Comparison of ENCODE assay signal across 25 cellular contexts in genomic region chr9:35027871-35028270, GRCh38. TPM values are rescaled to one million over a fixed set of nuclear protein-coding genes. Genes with fewer than 3 reads are reported as not detected.
DNase-seq lines count a peak whose midpoint lies in the region; ATAC-seq, FAIRE-seq and TF ChIP-seq lines count a peak whose summit lies in the region.
"Had no signal": no experiment of that assay in that cellular context is flagged by ENCODE, and none has a peak within 500 bp of the region (broad histone marks: within the 10 kb centered on the region; RNA-seq: fewer than 3 reads in every experiment).

No MANE protein-coding gene starts in this region.

- H3K4me2 ChIP-seq in GM23338: peak overlapping the region; percentile 25; the same call in 1 of the 2 replicates
- H3K4me2 ChIP-seq: BLaER1 treated with 17β-estradiol and CSF1 and Interleukin-3, amounts not matched to agents 10 nM and 100 nM had no signal

- in situ Hi-C loops in KBM-7 (cut with MboI; ENCODE audit: low pct_unique_long_range_greater_than_20kb, low sequenced_read_pairs): no loop called here

- peaks cover 53% of the 10 kb centered on the region for H3K9me3 Mint-ChIP-seq in GM23338
- H3K9me3 Mint-ChIP-seq: activated B cell treated with CpG ODN at 0.5 μM for 24 hours; effector memory CD8-positive, alpha-beta T cell had no signal

- no peaks in the 10 kb centered on the region for H4K20me1 ChIP-seq in GM23338 (replicated peaks; ENCODE audit: insufficient read depth)
- H4K20me1 ChIP-seq: BLaER1 treated with 17β-estradiol and CSF1 and Interleukin-3, amounts not matched to agents 10 nM and 100 nM had no signal

- H3F3A ChIP-seq in GM23338 (replicated peaks; ENCODE audit: low read depth): no peaks in the 10 kb centered on the region

- no peak for DNase-seq in GM23338 (ENCODE audit: low spot score)
- DNase-seq in SJCRH30: peak; percentile 14 to 61
- DNase-seq in left kidney (ENCODE audit: low read depth, low spot score): peak; percentile 41
- DNase-seq in pancreas: no peak
- no peak for DNase-seq in effector CD8-positive, alpha-beta T cell (lab: John Stamatoyannopoulos, UW)
- DNase-seq in KBM-7: no peak
- DNase-seq: activated B cell treated with CpG ODN at 0.5 μM for 24 hours; activated CD8-positive, alpha-beta memory T cell treated with anti-CD3 and anti-CD28 coated beads, Interleukin-2, amount 10 ng/mL, durations not matched to agents 7 days and 5 days; activated naive CD4-positive, alpha-beta T cell treated with anti-CD3 and anti-CD28 coated beads, Interleukin-2, amount 50 U/mL, for 16 hours; Caco-2; effector memory CD8-positive, alpha-beta T cell; heart left ventricle; NCI-H1417 treated with DMSO at 0.1 percent for 48 hours; NCI-H510A; nephron progenitor cell; Peyer's patch; SIG-M5; stimulated activated CD4-positive, alpha-beta T cell treated with anti-CD3 and anti-CD28 coated beads, Interleukin-2, amount 100 ng/mL, for 24 hours; SW 1271; transverse colon had no signal

- peak overlapping the region; percentile 85 for H3K27ac ChIP-seq in GM23338 (ENCODE audit: low read depth)
- H3K27ac ChIP-seq in KOPT-K1 (ENCODE audit: low read depth, low read length, poor library complexity, severe bottlenecking): peak overlapping the region; percentile 59
- H3K27ac ChIP-seq in SJCRH30: peak overlapping the region; percentile 51
- no peak overlapping the region for H3K27ac ChIP-seq in pancreas
- H3K27ac ChIP-seq: BLaER1 treated with 17β-estradiol and CSF1 and Interleukin-3, amounts not matched to agents 10 nM and 100 nM; foreskin keratinocyte; Peyer's patch; transverse colon had no signal

- no peaks in the 10 kb centered on the region for H3K9me2 ChIP-seq in GM23338 (ENCODE audit: insufficient read depth)

- peak overlapping the region; percentile 2; the same call in 1 of the 2 replicates for H3K4me3 ChIP-seq in GM23338
- H3K4me3 ChIP-seq in SJCRH30: no peak overlapping the region
- H3K4me3 ChIP-seq in pancreas: no peak overlapping the region
- H3K4me3 ChIP-seq: BLaER1 treated with 17β-estradiol and CSF1 and Interleukin-3, amounts not matched to agents 10 nM and 100 nM; heart left ventricle; Peyer's patch; transverse colon had no signal

- no peak for FAIRE-seq in pancreas (lab: Jason Lieb, UNC)
- FAIRE-seq: colon, GM18507 had no signal

- no peak overlapping the region for H2AFZ ChIP-seq in GM23338

- H3K36me3 ChIP-seq in GM23338 (ENCODE audit: insufficient read depth) (no peaks in the 10 kb centered on the region), KOPT-K1 (ENCODE audit: insufficient read depth, low read length) (no peaks in the 10 kb centered on the region), SJCRH30 (no peaks in the 10 kb centered on the region), pancreas (peaks cover 0 to 2% (median 0%) of the 10 kb centered on the region in 3 donors)
- H3K36me3 ChIP-seq: Peyer's patch, transverse colon had no signal

- H3K4me1 ChIP-seq in GM23338 (ENCODE audit: insufficient read depth) (peaks cover 24% of the 10 kb centered on the region), SJCRH30 (peaks cover 28% of the 10 kb centered on the region), pancreas (no peaks in the 10 kb centered on the region)
- H3K4me1 ChIP-seq: transverse colon had no signal

- H3K27me3 ChIP-seq in GM23338 (ENCODE audit: insufficient read depth) (no peaks in the 10 kb centered on the region), SJCRH30 (no peaks in the 10 kb centered on the region), pancreas (no peaks in the 10 kb centered on the region)
- H3K27me3 ChIP-seq: BLaER1 treated with 17β-estradiol and CSF1 and Interleukin-3, amounts not matched to agents 10 nM and 100 nM; foreskin keratinocyte; heart left ventricle; Peyer's patch; transverse colon had no signal

- no peak for ATAC-seq in GM23338
- no peak for ATAC-seq in pancreas
- ATAC-seq: activated CD8-positive, alpha-beta memory T cell treated with anti-CD3 and anti-CD28 coated beads, Interleukin-2, amount 10 ng/mL, durations not matched to agents 7 days and 5 days; effector memory CD8-positive, alpha-beta T cell had no signal

- TF ChIP-seq CTCF in GM23338 (conservative IDR thresholded peaks at IDR 0.05; ENCODE audit: low read depth in 2 of 2) (no peak), pancreas (IDR thresholded peaks at IDR 0.05) (no peak)

- H3K9me3 ChIP-seq in KOPT-K1 (ENCODE audit: insufficient read depth, low read length, poor library complexity, severe bottlenecking): peaks cover 7% of the 10 kb centered on the region
- H3K9me3 ChIP-seq in SJCRH30 (replicated peaks): no peaks in the 10 kb centered on the region
- H3K9me3 ChIP-seq in pancreas: no peaks in the 10 kb centered on the region
- H3K9me3 ChIP-seq: Caco-2, heart left ventricle, Peyer's patch, transverse colon had no signal

- 38 to 40% methylated on average over 1 of the region's 1 CpG for WGBS in pancreas, 2 donors

- H3K4me3 Mint-ChIP-seq in GM23338: no peak overlapping the region
- H3K4me3 Mint-ChIP-seq: activated B cell treated with CpG ODN at 0.5 μM for 24 hours; activated CD8-positive, alpha-beta memory T cell treated with anti-CD3 and anti-CD28 coated beads, Interleukin-2, amount 10 ng/mL, durations not matched to agents 7 days and 5 days; effector memory CD8-positive, alpha-beta T cell; nephron progenitor cell had no signal

- H3K36me3 Mint-ChIP-seq in GM23338 (ENCODE audit: low read depth): peaks cover 63% of the 10 kb centered on the region
- H3K36me3 Mint-ChIP-seq: activated CD8-positive, alpha-beta memory T cell treated with anti-CD3 and anti-CD28 coated beads, Interleukin-2, amount 10 ng/mL, durations not matched to agents 7 days and 5 days had no signal

- H3K27ac Mint-ChIP-seq in GM23338: peak overlapping the region; percentile 76
- H3K27ac Mint-ChIP-seq: activated B cell treated with CpG ODN at 0.5 μM for 24 hours; activated CD8-positive, alpha-beta memory T cell treated with anti-CD3 and anti-CD28 coated beads, Interleukin-2, amount 10 ng/mL, durations not matched to agents 7 days and 5 days had no signal

- H3K79me2 ChIP-seq in GM23338 (replicated peaks; ENCODE audit: insufficient read depth): no peaks in the 10 kb centered on the region

- intact Hi-C loops in pancreas (cut with DNase I): no loop called here

- H3K4me1 Mint-ChIP-seq in GM23338: peaks cover 24% of the 10 kb centered on the region

- H3K27me3 Mint-ChIP-seq in GM23338 (ENCODE audit: insufficient read depth, low read depth, poor library complexity): peaks cover 7% of the 10 kb centered on the region
- H3K27me3 Mint-ChIP-seq: activated B cell treated with CpG ODN at 0.5 μM for 24 hours; activated CD8-positive, alpha-beta memory T cell treated with anti-CD3 and anti-CD28 coated beads, Interleukin-2, amount 10 ng/mL, durations not matched to agents 7 days and 5 days; effector memory CD8-positive, alpha-beta T cell had no signal

TF ChIP-seq in GM23338, 12 proteins besides CTCF, POLR2A, EP300 and RAD21 (continues in another document):
- no peak for TF ChIP-seq POLR2AphosphoS5 (IDR thresholded peaks at IDR 0.05; ENCODE audit: low read depth)

RNA-seq across cellular contexts. Expression of gene DNAJB5, which starts 38.3 kb away (rescaled TPM):
- total RNA-seq in GM23338 (2014; rRNA removed; shearing (Covaris generic)): 37.4 and 37.6 TPM in 2 replicates
- polyA plus RNA-seq in GM23338 (2016; fragmentation: Nextera tagmentation; extraction: Ambion mirVana) (20.3 and 22.6 TPM in 2 replicates), pancreas (1 to 10 TPM; 4.0 to 4.7 TPM)
- total RNA-seq in SJCRH30 (2014; rRNA removed; shearing (Covaris generic)): 18.2 and 18.5 TPM in 2 replicates
- total RNA-seq in pancreas: 1 to 10 TPM in 5 of 6 donors, under 1 TPM in 1; 0.97 to 2.9 (median 1.7) TPM

RNA-seq across cellular contexts. Expression of gene VCP, which starts 44.6 kb away (rescaled TPM):
- total RNA-seq in GM23338 (2014; rRNA removed; shearing (Covaris generic)): 361 and 408 TPM in 2 replicates
- polyA plus RNA-seq in GM23338 (2016; fragmentation: Nextera tagmentation; extraction: Ambion mirVana): 113 and 130 TPM in 2 replicates
- total RNA-seq in SJCRH30 (2014; rRNA removed; shearing (Covaris generic)): 219 and 225 TPM in 2 replicates
- 100 to 1,000 TPM in 1 of 6 donors, 10 to 100 TPM in 5; 44.5 to 104 (median 66.7) TPM for total RNA-seq in pancreas
- 10 to 100 TPM; 32.5 to 58.3 TPM for polyA plus RNA-seq in pancreas

RNA-seq across cellular contexts. Expression of gene FANCG, which starts 51.9 kb away (rescaled TPM):
- 47.0 and 56.2 TPM in 2 replicates for total RNA-seq in GM23338 (2014; rRNA removed; shearing (Covaris generic))
- 53.1 and 53.8 TPM in 2 replicates for polyA plus RNA-seq in GM23338 (2016; fragmentation: Nextera tagmentation; extraction: Ambion mirVana)
- 60.4 and 83.6 TPM in 2 replicates for total RNA-seq in SJCRH30 (2014; rRNA removed; shearing (Covaris generic))
- 10 to 100 TPM in 4 of 6 donors, 1 to 10 TPM in 2; 7.5 to 16.6 (median 10.4) TPM for total RNA-seq in pancreas
- 10 to 100 TPM; 26.3 to 31.1 TPM for polyA plus RNA-seq in pancreas

Comparison
In these comparisons a context has a peak if more than half of its experiments do, and no peak if none do; other contexts are left out.
1. DNase-seq: peak in SJCRH30 (2 of 2) and left kidney (single experiment); none in GM23338 (single experiment), pancreas (0 of 6), effector CD8-positive, alpha-beta T cell (single experiment) and KBM-7 (single experiment).
2. H3K27ac ChIP-seq: peak in GM23338 (single experiment), KOPT-K1 (single experiment) and SJCRH30 (single experiment); none in pancreas (0 of 4).